ENCODE assay signal across 1 cellular context in the genomic region with DNA sequence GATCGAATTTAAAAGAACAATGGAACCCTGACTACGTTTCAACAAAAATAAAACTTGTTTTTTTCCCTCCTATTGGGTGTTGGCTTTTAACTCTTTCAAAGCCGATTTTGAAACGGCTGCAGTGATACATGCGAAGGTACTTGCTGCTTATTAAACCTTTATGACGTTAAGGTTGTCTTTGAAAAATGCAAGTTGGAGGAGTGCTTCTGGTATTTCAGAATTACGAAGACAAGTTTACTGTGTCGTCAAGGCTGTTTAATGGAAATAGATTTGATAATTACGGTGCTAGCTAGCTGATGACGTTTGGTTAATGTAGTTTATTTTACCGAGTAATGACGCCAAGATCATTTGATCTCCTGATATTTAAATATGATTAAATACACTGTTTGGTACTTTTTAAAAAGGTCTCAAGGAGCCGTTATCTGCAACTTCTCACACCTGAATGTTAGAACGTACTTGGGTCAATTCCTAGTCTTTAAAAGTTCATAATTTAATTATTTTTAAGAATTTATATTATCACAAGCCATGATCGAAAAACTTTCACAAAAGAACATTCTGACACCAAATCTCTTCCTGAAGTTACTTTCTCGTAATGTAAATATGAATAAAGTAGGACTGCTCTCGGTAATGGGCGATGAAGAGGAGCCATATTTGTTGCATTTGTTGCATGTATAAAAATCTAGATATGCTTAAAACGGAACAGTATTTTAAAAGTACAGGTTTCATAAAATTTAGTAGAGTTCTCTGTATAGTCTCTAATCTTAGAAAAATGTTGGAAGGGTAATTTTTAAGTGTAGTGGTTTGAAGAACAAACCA.
TF ChIP-seq lines count a peak whose summit lies in the region.

No MANE protein-coding gene starts in this region.

TF ChIP-seq in SK-N-SH, 30 proteins besides CTCF, POLR2A, EP300 and RAD21 (continued from another document):
- peak; percentile 67; the same call in 1 of the 2 replicates for TF ChIP-seq YY1 (IDR thresholded peaks at IDR 0.05; ENCODE audit: low read depth)
TF ChIP-seq in SK-N-SH: peak in this region for 2.
